Comparison of ENCODE assay signal across 2 cellular contexts in the genomic region with DNA sequence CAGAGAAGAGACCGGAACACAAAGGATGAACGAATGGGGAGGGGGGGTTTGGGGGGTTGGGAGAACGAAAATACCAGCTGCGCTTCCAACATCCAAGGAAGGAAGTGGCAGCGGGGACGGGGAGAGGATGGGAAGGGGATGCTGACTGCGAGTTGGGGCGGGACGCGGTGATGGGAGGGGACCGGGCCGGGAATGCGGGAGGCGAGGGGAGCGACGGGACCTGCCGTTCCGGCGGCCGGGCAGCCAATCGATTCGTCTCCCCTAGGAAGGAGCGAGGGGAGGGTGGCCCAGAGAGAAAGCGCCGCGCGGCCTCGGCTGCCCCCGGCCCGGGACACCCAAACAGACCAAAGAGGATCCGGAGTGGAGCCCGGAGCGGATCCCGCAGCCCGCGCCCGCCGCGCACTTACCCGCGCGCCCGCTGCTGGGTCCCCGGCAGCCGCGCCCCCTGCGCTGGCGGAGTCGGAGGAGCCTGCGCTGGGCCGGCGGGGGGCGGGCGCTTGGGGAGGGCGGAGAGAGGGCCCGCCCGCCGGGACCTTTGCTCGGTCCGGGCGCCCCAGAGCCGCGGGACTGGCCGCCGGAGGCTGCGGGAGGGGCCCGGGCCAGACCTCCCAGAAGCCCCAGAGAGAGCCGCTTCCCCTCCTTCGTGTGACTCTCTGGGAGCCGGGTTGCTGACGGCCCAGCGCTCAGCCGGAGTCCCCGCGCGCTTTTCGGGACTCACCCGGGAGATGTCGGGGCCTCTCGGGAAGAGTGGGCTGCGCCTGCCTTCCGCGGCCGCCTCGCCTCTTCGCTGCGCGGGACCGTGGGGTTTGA.
TF ChIP-seq lines count a peak whose summit lies in the region.

A gene (minus strand): TSS at position 476 of the 810 bp plus-strand sequence. CDS start 7,690 bp downstream, outside the sequence.

TF ChIP-seq in IMR-90, 13 proteins besides CTCF, POLR2A, EP300 and RAD21:
- TF ChIP-seq MXI1 (IDR thresholded peaks at IDR 0.05; ENCODE audit: borderline replicate concordance, low read depth, low read length) = peak; percentile 17; the same call in 1 of the 2 replicates
- TF ChIP-seq SMC3 (IDR thresholded peaks at IDR 0.05; ENCODE audit: low read depth, low read length) = no peak

TF ChIP-seq in H1, 55 proteins besides CTCF, POLR2A, EP300 and RAD21:
- TF ChIP-seq KDM4A (IDR thresholded peaks at IDR 0.05; ENCODE audit: low read depth, low read length, severe bottlenecking) (peak; percentile 43), SIN3A (conservative IDR thresholded peaks at IDR 0.05 in 1 of 2, IDR thresholded peaks at IDR 0.05 in 1 of 2; ENCODE audit: low read depth in 1 of 2, low read length in 2 of 2) (peak in 1 of 2 experiments; percentile 24; a peak in 1 of 4 replicates), RBBP5 (IDR thresholded peaks at IDR 0.05; ENCODE audit: borderline replicate concordance, low read depth, low read length) (peak; percentile 53; the same call in 1 of the 2 replicates), ASH2L (IDR thresholded peaks at IDR 0.05; ENCODE audit: low read length) (no peak), HDAC6 (IDR thresholded peaks at IDR 0.05; ENCODE audit: low read depth, low read length) (no peak), BCL11A (IDR thresholded peaks at IDR 0.05; ENCODE audit: low read depth in 2 of 2, low read length in 2 of 2) (no peak), TEAD4 (IDR thresholded peaks at IDR 0.05; ENCODE audit: low read depth, low read length) (peak; percentile 46; the same call in 1 of the 2 replicates), CEBPB (IDR thresholded peaks at IDR 0.05; ENCODE audit: low read depth, low read length) (peak; percentile 58; the same call in 1 of the 2 replicates), PHF8 (conservative IDR thresholded peaks at IDR 0.05; ENCODE audit: low read depth, low read length) (peak; percentile 18; the same call in 1 of the 2 replicates), BRCA1 (IDR thresholded peaks at IDR 0.05; ENCODE audit: low read depth, low read length) (no peak), CHD2 (IDR thresholded peaks at IDR 0.05; ENCODE audit: low read length) (no peak), EGR1 (IDR thresholded peaks at IDR 0.05; ENCODE audit: borderline replicate concordance, low read depth, low read length) (no peak)
